10 cellular contexts compared by ENCODE assay signal in the genomic region with DNA sequence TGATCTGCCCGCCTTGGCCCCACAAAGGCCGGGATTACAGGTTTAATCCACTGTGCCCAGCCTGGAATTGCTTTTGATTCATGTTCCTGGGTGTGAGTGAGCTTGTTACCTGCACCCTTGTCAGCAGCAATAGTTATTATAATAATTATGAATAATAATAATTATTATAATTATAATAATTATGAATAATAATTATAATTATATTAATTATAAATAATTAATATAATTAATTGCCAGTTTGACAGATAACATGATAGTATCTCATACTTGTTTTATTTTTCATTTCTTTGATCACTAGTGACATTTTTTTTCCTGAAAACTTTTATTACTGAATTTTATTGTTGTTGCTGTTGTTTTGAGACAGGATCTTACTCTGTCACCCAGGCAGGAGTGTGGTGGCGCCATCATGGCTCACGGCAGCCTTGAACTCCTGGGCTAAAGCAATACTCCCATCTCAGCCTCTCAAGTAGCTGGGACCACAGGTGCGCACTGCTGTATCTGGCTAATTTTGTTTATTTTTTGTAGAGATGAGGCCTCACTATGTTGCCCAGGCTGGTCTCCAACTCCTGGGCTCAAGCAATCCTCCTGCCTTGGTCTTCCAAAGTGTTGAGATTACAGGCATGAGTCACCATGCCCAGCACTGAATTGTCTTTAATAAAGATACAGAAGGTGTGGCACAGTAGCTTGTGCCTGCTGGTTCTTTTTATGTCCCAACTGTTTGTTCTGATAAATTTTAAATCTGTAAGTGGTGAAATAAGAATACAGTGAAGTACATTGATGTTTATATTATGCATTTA. TPM values are rescaled to one million over a fixed set of nuclear protein-coding genes. Genes with fewer than 3 reads are reported as not detected.
DNase-seq lines count a peak whose midpoint lies in the region; TF ChIP-seq lines count a peak whose summit lies in the region.
"Had no signal": no experiment of that assay in that cellular context is flagged by ENCODE, and none has a peak within 500 bp of the region (broad histone marks: within the 10 kb centered on the region; RNA-seq: fewer than 3 reads in every experiment).

No MANE protein-coding gene starts in this region.

- H3K9me2 ChIP-seq in MM.1S (replicated peaks; ENCODE audit: insufficient read depth, low read length), result no peaks in the 10 kb centered on the region

- intact Hi-C loops in A673 (cut with micrococcal nuclease; ENCODE audit: unreplicated experiment), result no loop called here
- intact Hi-C loops in activated CD4-positive, alpha-beta T cell treated with anti-CD3 and anti-CD28 coated beads, Interleukin-2, amount 10 ng/mL, durations not matched to agents 24 days and 14 days (cut with micrococcal nuclease), result no loop called here

- TF ChIP-seq CTCF in A673 (conservative IDR thresholded peaks at IDR 0.05; ENCODE audit: low read depth, low read length), result no peak
- no peak for TF ChIP-seq CTCF in MM.1S (IDR thresholded peaks at IDR 0.05; ENCODE audit: low read length)
- TF ChIP-seq CTCF in osteoblast (IDR thresholded peaks at IDR 0.05; ENCODE audit: extremely low read depth, low read depth, low read length), result no peak

- peaks cover 21% of the 10 kb centered on the region for H3F3A ChIP-seq in MM.1S (ENCODE audit: insufficient read depth, low read length)

- H3K4me1 Mint-ChIP-seq in activated CD4-positive, alpha-beta T cell treated with anti-CD3 and anti-CD28 coated beads, Interleukin-2, amount 10 ng/mL, durations not matched to agents 24 days and 14 days, result peaks cover 3% of the 10 kb centered on the region

- peaks cover 31% of the 10 kb centered on the region for H3K4me1 ChIP-seq in A673 (ENCODE audit: insufficient read depth, low read length, poor library complexity, severe bottlenecking)
- peaks cover 49% of the 10 kb centered on the region for H3K4me1 ChIP-seq in MM.1S (ENCODE audit: low read length)
- peaks cover 46 to 53% of the 10 kb centered on the region in 2 donors for H3K4me1 ChIP-seq in duodenal mucosa (ENCODE audit: control insufficient read depth in 1 of 2, insufficient read depth in 2 of 2, low read length in 2 of 2)
- H3K4me1 ChIP-seq in osteoblast (ENCODE audit: insufficient read depth, low read length), result peaks cover 50% of the 10 kb centered on the region

- H3K27me3 ChIP-seq in A673 (replicated peaks; ENCODE audit: insufficient read depth, low read depth, low read length, poor library complexity) (no peaks in the 10 kb centered on the region), MM.1S (replicated peaks; ENCODE audit: insufficient read depth, low read length) (no peaks in the 10 kb centered on the region), duodenal mucosa (ENCODE audit: control insufficient read depth in 1 of 2, insufficient read depth in 2 of 2, low read length in 2 of 2) (no peaks in the 10 kb centered on the region), osteoblast (ENCODE audit: insufficient read depth, low read length) (no peaks in the 10 kb centered on the region)

- CTCF ChIA-PET in A673 (lab: Charles Lee), result no interaction called here

- H3K9me3 Mint-ChIP-seq in activated CD4-positive, alpha-beta T cell treated with anti-CD3 and anti-CD28 coated beads, Interleukin-2, amount 10 ng/mL, durations not matched to agents 24 days and 14 days, result no peaks in the 10 kb centered on the region

- no TSS peak for BruUV-seq in A673 (replicated peaks; lab: Mats Ljungman, UMichigan)

- H3K4me2 ChIP-seq in MM.1S (ENCODE audit: low read depth, low read length) (no peak overlapping the region), osteoblast (ENCODE audit: insufficient read depth, low read length) (no peak overlapping the region)

- H3K79me2 ChIP-seq in MM.1S (ENCODE audit: low read length) (peaks cover 87% of the 10 kb centered on the region), osteoblast (ENCODE audit: insufficient read depth, low read length) (peaks cover 83% of the 10 kb centered on the region)

- H3K27ac ChIP-seq in A673 (ENCODE audit: low read depth, low read length, poor library complexity, severe bottlenecking) (peak overlapping the region; percentile 42), MM.1S (ENCODE audit: low read length) (peak overlapping the region; percentile 18; the same call in 1 of the 2 replicates), duodenal mucosa (ENCODE audit: low read depth, low read length) (peak overlapping the region; percentile 80), osteoblast (ENCODE audit: low read depth, low read length) (peak overlapping the region; percentile 47)

- no peak overlapping the region for H3K27ac Mint-ChIP-seq in activated CD4-positive, alpha-beta T cell treated with anti-CD3 and anti-CD28 coated beads, Interleukin-2, amount 10 ng/mL, durations not matched to agents 24 days and 14 days

- POLR2A ChIA-PET in A673 (lab: Charles Lee; ENCODE audit: low non-redundant PET), result no interaction called here

- H2AFZ ChIP-seq in MM.1S (ENCODE audit: low read length) (no peak overlapping the region), osteoblast (ENCODE audit: low read length) (no peak overlapping the region)

- H3K27me3 Mint-ChIP-seq in activated CD4-positive, alpha-beta T cell treated with anti-CD3 and anti-CD28 coated beads, Interleukin-2, amount 10 ng/mL, durations not matched to agents 24 days and 14 days, result no peaks in the 10 kb centered on the region

- H3K36me3 ChIP-seq in A673 (ENCODE audit: insufficient read depth, low read length, poor library complexity, severe bottlenecking), result no peaks in the 10 kb centered on the region
- H3K36me3 ChIP-seq in MM.1S (replicated peaks; ENCODE audit: insufficient read depth, low read length), result no peaks in the 10 kb centered on the region
- no peaks in the 10 kb centered on the region for H3K36me3 ChIP-seq in duodenal mucosa (ENCODE audit: control insufficient read depth in 1 of 2, insufficient read depth in 2 of 2, low read length in 2 of 2)
- H3K36me3 ChIP-seq in osteoblast (ENCODE audit: insufficient read depth, low read length), result no peaks in the 10 kb centered on the region

- no peak overlapping the region for H3K4me3 ChIP-seq in A673 (ENCODE audit: low read depth, low read length, poor library complexity, severe bottlenecking)
- no peak overlapping the region for H3K4me3 ChIP-seq in MM.1S (ENCODE audit: low read length)
- no peak overlapping the region for H3K4me3 ChIP-seq in duodenal mucosa (ENCODE audit: low read depth in 1 of 2, low read length in 2 of 2)
- H3K4me3 ChIP-seq in osteoblast (ENCODE audit: insufficient read depth, low read length), result no peak overlapping the region

- H3K4me3 Mint-ChIP-seq in activated CD4-positive, alpha-beta T cell treated with anti-CD3 and anti-CD28 coated beads, Interleukin-2, amount 10 ng/mL, durations not matched to agents 24 days and 14 days, result no peak overlapping the region

- DNase-seq in A673 (ENCODE audit: low spot score) (no peak), MM.1S (no peak), osteoblast (ENCODE audit: insufficient read length, low spot score, missing footprints) (no peak), NCI-H510A (lab: John Stamatoyannopoulos, UW) (no peak), anterior cingulate cortex (lab: John Stamatoyannopoulos, UW) (no peak)
- no peak for DNase-seq in stimulated activated CD4-positive, alpha-beta T cell treated with anti-CD3 and anti-CD28 coated beads, Interleukin-4, amount 100 ng/mL, for 24 hours
- no peak for DNase-seq in activated CD4-positive, alpha-beta T cell treated with anti-CD3 and anti-CD28 coated beads, Interleukin-2, amount 10 ng/mL, durations not matched to agents 24 days and 14 days
- DNase-seq: NCI-H1930; stimulated activated CD4-positive, alpha-beta T cell treated with anti-CD3 and anti-CD28 coated beads, Interleukin-12 subunit alpha, Interleukin-12 subunit beta, amount 100 ng/mL, for 4 hours had no signal

- no peak overlapping the region for H3K9ac ChIP-seq in MM.1S (ENCODE audit: low read length)
- peak overlapping the region in 1 of 2 donors; percentile 24 for H3K9ac ChIP-seq in duodenal mucosa (ENCODE audit: low read depth in 1 of 2, low read length in 2 of 2)

- H4K20me1 ChIP-seq in MM.1S (ENCODE audit: insufficient read depth, low read length) (no peaks in the 10 kb centered on the region), osteoblast (ENCODE audit: insufficient read depth, low read length) (no peaks in the 10 kb centered on the region)

- peaks cover 1% of the 10 kb centered on the region for H3K36me3 Mint-ChIP-seq in activated CD4-positive, alpha-beta T cell treated with anti-CD3 and anti-CD28 coated beads, Interleukin-2, amount 10 ng/mL, durations not matched to agents 24 days and 14 days (ENCODE audit: low read depth)

- no peaks in the 10 kb centered on the region for H3K9me3 ChIP-seq in A673 (ENCODE audit: low read depth, low read length, poor library complexity, severe bottlenecking)
- no peaks in the 10 kb centered on the region for H3K9me3 ChIP-seq in MM.1S (replicated peaks; ENCODE audit: insufficient read depth, low read length)
- H3K9me3 ChIP-seq in duodenal mucosa (ENCODE audit: control insufficient read depth in 1 of 2, low read length in 2 of 2), result no peaks in the 10 kb centered on the region
- no peaks in the 10 kb centered on the region for H3K9me3 ChIP-seq in osteoblast (ENCODE audit: low read depth, low read length)

RNA-seq across cellular contexts. Expression of a gene that starts 20.9 kb away (rescaled TPM):
- total RNA-seq in A673 (2021) (16.3 and 21.1 TPM in 2 replicates), osteoblast (60.4 and 65.7 TPM in 2 replicates)
- 35.4 and 35.9 TPM in 2 replicates for total RNA-seq in activated CD4-positive, alpha-beta T cell treated with anti-CD3 and anti-CD28 coated beads, Interleukin-2, amount 10 ng/mL, durations not matched to agents 24 days and 14 days

Comparison
In these comparisons a context has a peak if more than half of its experiments do, and no peak if none do; other contexts are left out.
1. H3K27ac ChIP-seq: peak in every context shown above with its lines; median percentile 80 in duodenal mucosa; 47 in osteoblast; 42 in A673; 18 in MM.1S.